1 cellular context compared by ENCODE assay signal in the genomic region with DNA sequence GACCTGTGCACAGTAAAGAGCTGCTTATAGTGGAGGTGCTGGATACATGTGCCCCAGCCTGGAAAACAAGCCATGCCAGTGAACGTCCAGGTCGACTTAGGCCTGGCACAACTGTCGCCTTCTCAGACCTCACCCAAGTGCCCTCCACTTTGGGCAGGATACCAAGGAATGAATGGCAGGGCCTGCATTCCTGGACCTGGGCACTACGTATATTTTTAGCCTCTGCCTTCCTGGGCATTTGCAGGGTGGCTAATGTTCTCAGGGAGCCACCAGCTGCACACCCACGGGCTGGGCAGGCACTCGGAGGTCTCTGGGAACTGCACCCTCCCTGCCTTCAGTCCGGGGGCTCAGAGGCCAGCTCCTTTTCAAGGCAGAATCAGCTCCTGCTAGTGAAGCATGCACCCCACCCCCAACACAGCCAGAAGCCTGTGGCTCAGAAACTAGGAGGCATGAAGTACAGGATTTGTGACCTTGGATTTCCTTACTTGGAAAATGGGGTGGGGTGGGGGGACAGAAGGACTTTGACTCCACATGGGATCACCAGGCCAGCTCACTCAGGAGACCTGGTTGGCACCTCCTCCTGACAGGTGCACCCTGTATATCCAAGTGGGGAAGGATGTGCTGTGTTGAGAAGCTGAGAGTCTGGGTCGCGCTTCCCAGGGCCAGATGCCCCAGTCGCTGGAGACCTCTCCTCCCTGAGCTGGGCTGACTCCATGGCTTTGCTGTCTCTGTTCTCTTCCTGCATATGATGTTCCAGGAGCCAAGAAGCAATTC.
TF ChIP-seq lines count a peak whose summit lies in the region.

No MANE protein-coding gene starts in this region.

TF ChIP-seq in HepG2, 621 proteins besides CTCF, POLR2A, EP300 and RAD21 (continued from another document and continues in another):
- TF ChIP-seq, protein P1, sequence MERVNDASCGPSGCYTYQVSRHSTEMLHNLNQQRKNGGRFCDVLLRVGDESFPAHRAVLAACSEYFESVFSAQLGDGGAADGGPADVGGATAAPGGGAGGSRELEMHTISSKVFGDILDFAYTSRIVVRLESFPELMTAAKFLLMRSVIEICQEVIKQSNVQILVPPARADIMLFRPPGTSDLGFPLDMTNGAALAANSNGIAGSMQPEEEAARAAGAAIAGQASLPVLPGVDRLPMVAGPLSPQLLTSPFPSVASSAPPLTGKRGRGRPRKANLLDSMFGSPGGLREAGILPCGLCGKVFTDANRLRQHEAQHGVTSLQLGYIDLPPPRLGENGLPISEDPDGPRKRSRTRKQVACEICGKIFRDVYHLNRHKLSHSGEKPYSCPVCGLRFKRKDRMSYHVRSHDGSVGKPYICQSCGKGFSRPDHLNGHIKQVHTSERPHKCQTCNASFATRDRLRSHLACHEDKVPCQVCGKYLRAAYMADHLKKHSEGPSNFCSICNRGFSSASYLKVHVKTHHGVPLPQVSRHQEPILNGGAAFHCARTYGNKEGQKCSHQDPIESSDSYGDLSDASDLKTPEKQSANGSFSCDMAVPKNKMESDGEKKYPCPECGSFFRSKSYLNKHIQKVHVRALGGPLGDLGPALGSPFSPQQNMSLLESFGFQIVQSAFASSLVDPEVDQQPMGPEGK (CRISPR knock-in tag; IDR thresholded peaks at IDR 0.05): peak; percentile 95
- TF ChIP-seq, protein P2, sequence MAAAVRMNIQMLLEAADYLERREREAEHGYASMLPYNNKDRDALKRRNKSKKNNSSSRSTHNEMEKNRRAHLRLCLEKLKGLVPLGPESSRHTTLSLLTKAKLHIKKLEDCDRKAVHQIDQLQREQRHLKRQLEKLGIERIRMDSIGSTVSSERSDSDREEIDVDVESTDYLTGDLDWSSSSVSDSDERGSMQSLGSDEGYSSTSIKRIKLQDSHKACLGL (CRISPR knock-in tag; IDR thresholded peaks at IDR 0.05): no peak
- no peak for TF ChIP-seq SMARCC2 (IDR thresholded peaks at IDR 0.05)
- TF ChIP-seq, protein P3, sequence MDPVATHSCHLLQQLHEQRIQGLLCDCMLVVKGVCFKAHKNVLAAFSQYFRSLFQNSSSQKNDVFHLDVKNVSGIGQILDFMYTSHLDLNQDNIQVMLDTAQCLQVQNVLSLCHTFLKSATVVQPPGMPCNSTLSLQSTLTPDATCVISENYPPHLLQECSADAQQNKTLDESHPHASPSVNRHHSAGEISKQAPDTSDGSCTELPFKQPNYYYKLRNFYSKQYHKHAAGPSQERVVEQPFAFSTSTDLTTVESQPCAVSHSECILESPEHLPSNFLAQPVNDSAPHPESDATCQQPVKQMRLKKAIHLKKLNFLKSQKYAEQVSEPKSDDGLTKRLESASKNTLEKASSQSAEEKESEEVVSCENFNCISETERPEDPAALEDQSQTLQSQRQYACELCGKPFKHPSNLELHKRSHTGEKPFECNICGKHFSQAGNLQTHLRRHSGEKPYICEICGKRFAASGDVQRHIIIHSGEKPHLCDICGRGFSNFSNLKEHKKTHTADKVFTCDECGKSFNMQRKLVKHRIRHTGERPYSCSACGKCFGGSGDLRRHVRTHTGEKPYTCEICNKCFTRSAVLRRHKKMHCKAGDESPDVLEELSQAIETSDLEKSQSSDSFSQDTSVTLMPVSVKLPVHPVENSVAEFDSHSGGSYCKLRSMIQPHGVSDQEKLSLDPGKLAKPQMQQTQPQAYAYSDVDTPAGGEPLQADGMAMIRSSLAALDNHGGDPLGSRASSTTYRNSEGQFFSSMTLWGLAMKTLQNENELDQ (CRISPR knock-in tag; IDR thresholded peaks at IDR 0.05; ENCODE audit: borderline replicate concordance): no peak
- no peak for TF ChIP-seq ZNF749 (CRISPR knock-in tag; IDR thresholded peaks at IDR 0.05; ENCODE audit: borderline replicate concordance)
- no peak for TF ChIP-seq ZFP82 (CRISPR knock-in tag; IDR thresholded peaks at IDR 0.05; ENCODE audit: borderline replicate concordance)
- TF ChIP-seq, protein P4, sequence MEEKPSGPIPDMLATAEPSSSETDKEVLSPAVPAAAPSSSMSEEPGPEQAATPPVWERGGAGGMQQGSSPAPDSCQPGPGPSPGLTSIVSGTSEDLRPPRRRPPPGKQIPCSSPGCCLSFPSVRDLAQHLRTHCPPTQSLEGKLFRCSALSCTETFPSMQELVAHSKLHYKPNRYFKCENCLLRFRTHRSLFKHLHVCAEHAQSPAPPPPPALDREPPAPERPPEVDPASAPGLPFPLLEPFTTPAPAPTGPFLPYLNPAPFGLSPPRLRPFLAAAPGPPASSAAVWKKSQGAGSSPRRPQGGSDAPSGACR (CRISPR knock-in tag; IDR thresholded peaks at IDR 0.05): 0 out of 2 replicates have a peak, but pooled peaks have one; percentile 76
- TF ChIP-seq KLF13 (CRISPR knock-in tag; IDR thresholded peaks at IDR 0.05): no peak; the same call in 1 of the 2 replicates
- TF ChIP-seq CBFB (CRISPR knock-in tag; IDR thresholded peaks at IDR 0.05): no peak
- no peak for TF ChIP-seq ZFAT (CRISPR knock-in tag; conservative IDR thresholded peaks at IDR 0.05)
- peak; percentile 91 for TF ChIP-seq HNF4A (CRISPR knock-in tag; IDR thresholded peaks at IDR 0.05)
- TF ChIP-seq SSRP1 (CRISPR knock-in tag; IDR thresholded peaks at IDR 0.05): no peak
- no peak for TF ChIP-seq ZSCAN31 (CRISPR knock-in tag; IDR thresholded peaks at IDR 0.05; ENCODE audit: low read depth)
- no peak for TF ChIP-seq ZNF75D (CRISPR knock-in tag; IDR thresholded peaks at IDR 0.05; ENCODE audit: borderline replicate concordance)
- TF ChIP-seq MAFF (IDR thresholded peaks at IDR 0.05; ENCODE audit: low read depth, low read length): no peak
- no peak for TF ChIP-seq ZNF253 (CRISPR knock-in tag; IDR thresholded peaks at IDR 0.05; ENCODE audit: borderline replicate concordance)
- no peak for TF ChIP-seq ELF1 (CRISPR knock-in tag; IDR thresholded peaks at IDR 0.05)
- peak; percentile 89 for TF ChIP-seq NCOR1 (IDR thresholded peaks at IDR 0.05; ENCODE audit: borderline replicate concordance, low read length)
- no peak for TF ChIP-seq RBM39 (IDR thresholded peaks at IDR 0.05; ENCODE audit: low read depth, low read length, poor library complexity, severe bottlenecking)
- peak; percentile 73; the same call in 1 of the 2 replicates for TF ChIP-seq ZNF790 (CRISPR knock-in tag; IDR thresholded peaks at IDR 0.05; ENCODE audit: borderline replicate concordance)
- TF ChIP-seq HOXA9 (CRISPR knock-in tag; IDR thresholded peaks at IDR 0.05; ENCODE audit: borderline replicate concordance): no peak
- no peak; the same call in 1 of the 2 replicates for TF ChIP-seq PHF8 (CRISPR knock-in tag; IDR thresholded peaks at IDR 0.05)
- TF ChIP-seq, protein P5, sequence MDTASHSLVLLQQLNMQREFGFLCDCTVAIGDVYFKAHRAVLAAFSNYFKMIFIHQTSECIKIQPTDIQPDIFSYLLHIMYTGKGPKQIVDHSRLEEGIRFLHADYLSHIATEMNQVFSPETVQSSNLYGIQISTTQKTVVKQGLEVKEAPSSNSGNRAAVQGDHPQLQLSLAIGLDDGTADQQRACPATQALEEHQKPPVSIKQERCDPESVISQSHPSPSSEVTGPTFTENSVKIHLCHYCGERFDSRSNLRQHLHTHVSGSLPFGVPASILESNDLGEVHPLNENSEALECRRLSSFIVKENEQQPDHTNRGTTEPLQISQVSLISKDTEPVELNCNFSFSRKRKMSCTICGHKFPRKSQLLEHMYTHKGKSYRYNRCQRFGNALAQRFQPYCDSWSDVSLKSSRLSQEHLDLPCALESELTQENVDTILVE (CRISPR knock-in tag; IDR thresholded peaks at IDR 0.05): no peak
- TF ChIP-seq KAT7 (CRISPR knock-in tag; IDR thresholded peaks at IDR 0.05; ENCODE audit: borderline replicate concordance): no peak
- TF ChIP-seq XRCC5 (optimal IDR thresholded peaks at IDR 0.05; ENCODE audit: low read length): peak; percentile 77
- no peak for TF ChIP-seq NR1H2 (CRISPR knock-in tag; IDR thresholded peaks at IDR 0.05; ENCODE audit: borderline replicate concordance, low read depth)
- TF ChIP-seq AGO1 (IDR thresholded peaks at IDR 0.05; ENCODE audit: low read depth, low read length, poor library complexity, severe bottlenecking): peak; percentile 38
- TF ChIP-seq ZNF788 (CRISPR knock-in tag; IDR thresholded peaks at IDR 0.05; ENCODE audit: borderline replicate concordance): peak; percentile 80; the same call in 1 of the 2 replicates
- TF ChIP-seq, protein P6, sequence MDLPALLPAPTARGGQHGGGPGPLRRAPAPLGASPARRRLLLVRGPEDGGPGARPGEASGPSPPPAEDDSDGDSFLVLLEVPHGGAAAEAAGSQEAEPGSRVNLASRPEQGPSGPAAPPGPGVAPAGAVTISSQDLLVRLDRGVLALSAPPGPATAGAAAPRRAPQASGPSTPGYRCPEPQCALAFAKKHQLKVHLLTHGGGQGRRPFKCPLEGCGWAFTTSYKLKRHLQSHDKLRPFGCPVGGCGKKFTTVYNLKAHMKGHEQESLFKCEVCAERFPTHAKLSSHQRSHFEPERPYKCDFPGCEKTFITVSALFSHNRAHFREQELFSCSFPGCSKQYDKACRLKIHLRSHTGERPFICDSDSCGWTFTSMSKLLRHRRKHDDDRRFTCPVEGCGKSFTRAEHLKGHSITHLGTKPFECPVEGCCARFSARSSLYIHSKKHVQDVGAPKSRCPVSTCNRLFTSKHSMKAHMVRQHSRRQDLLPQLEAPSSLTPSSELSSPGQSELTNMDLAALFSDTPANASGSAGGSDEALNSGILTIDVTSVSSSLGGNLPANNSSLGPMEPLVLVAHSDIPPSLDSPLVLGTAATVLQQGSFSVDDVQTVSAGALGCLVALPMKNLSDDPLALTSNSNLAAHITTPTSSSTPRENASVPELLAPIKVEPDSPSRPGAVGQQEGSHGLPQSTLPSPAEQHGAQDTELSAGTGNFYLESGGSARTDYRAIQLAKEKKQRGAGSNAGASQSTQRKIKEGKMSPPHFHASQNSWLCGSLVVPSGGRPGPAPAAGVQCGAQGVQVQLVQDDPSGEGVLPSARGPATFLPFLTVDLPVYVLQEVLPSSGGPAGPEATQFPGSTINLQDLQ (CRISPR knock-in tag; IDR thresholded peaks at IDR 0.05): no peak
- peak; percentile 78; the same call in 1 of the 2 replicates for TF ChIP-seq ERF (CRISPR knock-in tag; IDR thresholded peaks at IDR 0.05)
- TF ChIP-seq, protein P7, sequence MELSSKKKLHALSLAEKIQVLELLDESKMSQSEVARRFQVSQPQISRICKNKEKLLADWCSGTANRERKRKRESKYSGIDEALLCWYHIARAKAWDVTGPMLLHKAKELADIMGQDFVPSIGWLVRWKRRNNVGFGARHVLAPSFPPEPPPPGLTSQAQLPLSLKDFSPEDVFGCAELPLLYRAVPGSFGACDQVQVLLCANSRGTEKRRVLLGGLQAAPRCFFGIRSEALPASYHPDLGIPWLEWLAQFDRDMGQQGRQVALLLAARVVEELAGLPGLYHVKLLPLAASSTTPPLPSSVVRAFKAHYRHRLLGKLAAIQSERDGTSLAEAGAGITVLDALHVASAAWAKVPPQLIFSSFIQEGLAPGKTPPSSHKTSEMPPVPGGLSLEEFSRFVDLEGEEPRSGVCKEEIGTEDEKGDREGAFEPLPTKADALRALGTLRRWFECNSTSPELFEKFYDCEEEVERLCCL (CRISPR knock-in tag; IDR thresholded peaks at IDR 0.05; ENCODE audit: borderline replicate concordance): no peak
- no peak for TF ChIP-seq NCOA5 (CRISPR knock-in tag; IDR thresholded peaks at IDR 0.05)
- TF ChIP-seq MAFG (CRISPR knock-in tag; IDR thresholded peaks at IDR 0.05): no peak
- TF ChIP-seq NRL (CRISPR knock-in tag; IDR thresholded peaks at IDR 0.05; ENCODE audit: borderline replicate concordance): 0 out of 2 replicates have a peak, but pooled peaks have one; percentile 4
- TF ChIP-seq, protein P8, sequence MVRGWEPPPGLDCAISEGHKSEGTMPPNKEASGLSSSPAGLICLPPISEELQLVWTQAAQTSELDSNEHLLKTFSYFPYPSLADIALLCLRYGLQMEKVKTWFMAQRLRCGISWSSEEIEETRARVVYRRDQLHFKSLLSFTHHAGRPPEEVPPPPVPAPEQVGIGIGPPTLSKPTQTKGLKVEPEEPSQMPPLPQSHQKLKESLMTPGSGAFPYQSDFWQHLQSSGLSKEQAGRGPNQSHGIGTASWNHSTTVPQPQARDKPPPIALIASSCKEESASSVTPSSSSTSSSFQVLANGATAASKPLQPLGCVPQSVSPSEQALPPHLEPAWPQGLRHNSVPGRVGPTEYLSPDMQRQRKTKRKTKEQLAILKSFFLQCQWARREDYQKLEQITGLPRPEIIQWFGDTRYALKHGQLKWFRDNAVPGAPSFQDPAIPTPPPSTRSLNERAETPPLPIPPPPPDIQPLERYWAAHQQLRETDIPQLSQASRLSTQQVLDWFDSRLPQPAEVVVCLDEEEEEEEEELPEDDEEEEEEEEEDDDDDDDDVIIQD (CRISPR knock-in tag; IDR thresholded peaks at IDR 0.05; ENCODE audit: low read depth): no peak
- TF ChIP-seq ZKSCAN5 (CRISPR knock-in tag; IDR thresholded peaks at IDR 0.05): peak; percentile 51; the same call in 1 of the 2 replicates
- no peak; the same call in 1 of the 2 replicates for TF ChIP-seq TOPORS (CRISPR knock-in tag; IDR thresholded peaks at IDR 0.05)
- TF ChIP-seq KDM5B (CRISPR knock-in tag; IDR thresholded peaks at IDR 0.05; ENCODE audit: borderline replicate concordance): no peak; the same call in 1 of the 2 replicates
- TF ChIP-seq TARDBP (CRISPR knock-in tag; IDR thresholded peaks at IDR 0.05): peak; percentile 60; the same call in 1 of the 2 replicates
- no peak for TF ChIP-seq ZSCAN21 (CRISPR knock-in tag; IDR thresholded peaks at IDR 0.05; ENCODE audit: borderline replicate concordance)
- TF ChIP-seq ZNF382 (CRISPR knock-in tag; IDR thresholded peaks at IDR 0.05; ENCODE audit: borderline replicate concordance): no peak
- 0 out of 2 replicates have a peak, but pooled peaks have one; percentile 21 for TF ChIP-seq SP2 (CRISPR knock-in tag; IDR thresholded peaks at IDR 0.05)
- TF ChIP-seq SMARCE1 (IDR thresholded peaks at IDR 0.05; ENCODE audit: borderline replicate concordance): no peak
- no peak for TF ChIP-seq GPN1 (CRISPR knock-in tag; IDR thresholded peaks at IDR 0.05; ENCODE audit: borderline replicate concordance)
- no peak for TF ChIP-seq GATA4 (IDR thresholded peaks at IDR 0.05; ENCODE audit: borderline replicate concordance, low read depth)
- TF ChIP-seq ZNF782 (CRISPR knock-in tag; IDR thresholded peaks at IDR 0.05; ENCODE audit: borderline replicate concordance): peak; percentile 35; the same call in 1 of the 2 replicates
- TF ChIP-seq, protein P9, sequence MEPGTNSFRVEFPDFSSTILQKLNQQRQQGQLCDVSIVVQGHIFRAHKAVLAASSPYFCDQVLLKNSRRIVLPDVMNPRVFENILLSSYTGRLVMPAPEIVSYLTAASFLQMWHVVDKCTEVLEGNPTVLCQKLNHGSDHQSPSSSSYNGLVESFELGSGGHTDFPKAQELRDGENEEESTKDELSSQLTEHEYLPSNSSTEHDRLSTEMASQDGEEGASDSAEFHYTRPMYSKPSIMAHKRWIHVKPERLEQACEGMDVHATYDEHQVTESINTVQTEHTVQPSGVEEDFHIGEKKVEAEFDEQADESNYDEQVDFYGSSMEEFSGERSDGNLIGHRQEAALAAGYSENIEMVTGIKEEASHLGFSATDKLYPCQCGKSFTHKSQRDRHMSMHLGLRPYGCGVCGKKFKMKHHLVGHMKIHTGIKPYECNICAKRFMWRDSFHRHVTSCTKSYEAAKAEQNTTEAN (CRISPR knock-in tag; conservative IDR thresholded peaks at IDR 0.05): no peak
- TF ChIP-seq, protein P10, sequence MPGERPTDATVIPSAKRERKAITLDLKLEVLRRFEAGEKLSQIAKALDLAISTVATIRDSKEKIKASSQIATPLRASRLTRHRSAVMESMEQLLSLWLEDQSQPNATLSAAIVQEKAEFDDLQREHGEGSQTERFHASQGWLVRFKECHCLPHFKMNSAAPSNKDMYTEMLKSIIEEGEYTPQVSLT (CRISPR knock-in tag; IDR thresholded peaks at IDR 0.05; ENCODE audit: borderline replicate concordance, low read depth): no peak
- peak; percentile 46 for TF ChIP-seq ZNF331 (CRISPR knock-in tag; IDR thresholded peaks at IDR 0.05)
- peak; percentile 56; the same call in 1 of the 2 replicates for TF ChIP-seq CHD4 (IDR thresholded peaks at IDR 0.05; ENCODE audit: borderline replicate concordance, low read length)
- TF ChIP-seq DR1 (CRISPR knock-in tag; IDR thresholded peaks at IDR 0.05): no peak; the same call in 1 of the 2 replicates
- peak; percentile 92 for TF ChIP-seq ZNF768 (CRISPR knock-in tag; IDR thresholded peaks at IDR 0.05)
